Comparison of ENCODE assay signal across 8 cellular contexts in genomic region chr10:124917168-124917938, GRCh38. TPM values are rescaled to one million over a fixed set of nuclear protein-coding genes. Genes with fewer than 3 reads are reported as not detected.
DNase-seq lines count a peak whose midpoint lies in the region; ATAC-seq, FAIRE-seq and TF ChIP-seq lines count a peak whose summit lies in the region.

No MANE protein-coding gene starts in this region.

- TF ChIP-seq EP300 in HepG2 (IDR thresholded peaks at IDR 0.05; ENCODE audit: low read depth in 2 of 2, low read length in 2 of 2): no peak
- no peak for TF ChIP-seq EP300 in HepG2 (CRISPR knock-in tag; IDR thresholded peaks at IDR 0.05; ENCODE audit: borderline replicate concordance)

- peaks cover 38% of the 10 kb centered on the region for H4K20me1 ChIP-seq in HepG2 (ENCODE audit: insufficient read depth, low read length)

- under 1% methylated on average over 18 of the region's 81 CpGs for WGBS in HepG2 (ENCODE audit: low lambda C conversion rate)

- H3K27ac ChIP-seq in WERI-Rb-1: peak overlapping the region; percentile 98
- H3K27ac ChIP-seq in HepG2 (ENCODE audit: extremely low read length, insufficient read depth, low read length): peak overlapping the region; percentile 93

- DNase-seq in DMS 273 (lab: John Stamatoyannopoulos, UW; ENCODE audit: unreplicated experiment): peak; percentile 65
- DNase-seq in HuH-7 (ENCODE audit: low spot score): peak; percentile 40
- peak; percentile 47 for DNase-seq in WERI-Rb-1
- DNase-seq in choroid plexus epithelial cell (ENCODE audit: low read depth): peak; percentile 63
- peak; percentile 39 for DNase-seq in HepG2 (ENCODE audit: low spot score)
- peak; percentile 38 for DNase-seq in stimulated activated CD4-positive, alpha-beta T cell treated with anti-CD3 and anti-CD28 coated beads, Interleukin-4, amount 100 ng/mL, for 24 hours
- DNase-seq in NCI-H226: no peak

- in situ Hi-C loops in HepG2 (cut with HindIII; ENCODE audit: extremely low pct_ligation_motif_present, low pct_unique_long_range_greater_than_20kb): no loop called here

- peak overlapping the region; percentile 95 for H3K9ac ChIP-seq in HepG2 (ENCODE audit: insufficient read depth, low read depth, low read length)

- peaks cover 52% of the 10 kb centered on the region for H3K79me2 ChIP-seq in HepG2 (ENCODE audit: insufficient read depth, low read length)

- TF ChIP-seq POLR2A in HepG2 (IDR thresholded peaks at IDR 0.05; ENCODE audit: insufficient read depth in 1 of 2, low read depth in 2 of 2, low read length in 2 of 2): peak; percentile 20 to 57; a peak in 1 of 4 replicates

- H3K4me2 ChIP-seq in HepG2 (ENCODE audit: low read depth, low read length): peak overlapping the region; percentile 85

- H3K36me3 ChIP-seq in WERI-Rb-1 (peaks cover 8% of the 10 kb centered on the region), HepG2 (replicated peaks in 1 of 2; ENCODE audit: control insufficient read depth in 1 of 2, insufficient read depth in 2 of 2, low read length in 2 of 2) (0 out of 5 replicates have a peak, but pooled peaks cover 0 to under 1% of the 10 kb centered on the region in 2 experiments)

- TF ChIP-seq CTCF in WERI-Rb-1 (IDR thresholded peaks at IDR 0.05; ENCODE audit: low read depth, low read length) (no peak), choroid plexus epithelial cell (conservative IDR thresholded peaks at IDR 0.05; ENCODE audit: low read depth, low read length) (no peak), HepG2 (CRISPR knock-in tag; IDR thresholded peaks at IDR 0.05) (no peak)

- H3K9me3 ChIP-seq in WERI-Rb-1 (ENCODE audit: severe bottlenecking): no peaks in the 10 kb centered on the region
- no peaks in the 10 kb centered on the region for H3K9me3 ChIP-seq in HepG2 (ENCODE audit: low read length)

- no peaks in the 10 kb centered on the region for H3K27me3 ChIP-seq in WERI-Rb-1 (ENCODE audit: insufficient read depth, low read depth, severe bottlenecking)
- H3K27me3 ChIP-seq in HepG2 (ENCODE audit: control insufficient read depth in 1 of 2, insufficient read depth in 2 of 2, low read length in 2 of 2): no peaks in the 10 kb centered on the region; a peak in 2 of 5 replicates

- no TSS peak for BruUV-seq in HepG2 (replicated peaks; lab: Mats Ljungman, UMichigan)

- POLR2A ChIA-PET in HepG2 (lab: Yijun Ruan, JAX): interaction anchor here (0.6 to 2.3 kb wide), 5 partner anchors 8 to 126 kb away, joined by 3 to 9 read pairs (median 4); partner anchors contain the start of genes ABRAXAS2 and EEF1AKMT2

- H3K4me3 ChIP-seq in WERI-Rb-1 (ENCODE audit: low read depth, low read length) (peak overlapping the region; percentile 98), choroid plexus epithelial cell (ENCODE audit: low read depth, low read length) (peak overlapping the region; percentile 89), HepG2 (replicated peaks in 1 of 3; ENCODE audit: insufficient read depth in 1 of 3, low read depth in 2 of 3, low read length in 3 of 3) (peak overlapping the region; percentile 74 to 100 (median 92))

- CTCF ChIA-PET in HepG2 (lab: Yijun Ruan, JAX; ENCODE audit: low intra/inter-chr PET ratio, low total read pairs): no interaction called here

- ATAC-seq in GM21381 (IDR thresholded peaks at IDR 0.05; ENCODE audit: unreplicated experiment): peak; percentile 1
- peak; percentile 17 for ATAC-seq in HepG2

- TF ChIP-seq RAD21 in HepG2 (CRISPR knock-in tag; IDR thresholded peaks at IDR 0.05): no peak; the same call in 1 of the 2 replicates

- peaks cover 34% of the 10 kb centered on the region for H3K4me1 ChIP-seq in HepG2 (ENCODE audit: insufficient read depth, low read length)

- no peak overlapping the region for H2AFZ ChIP-seq in HepG2 (ENCODE audit: low read length)

- no peak for FAIRE-seq in HepG2 (lab: Jason Lieb, UNC)

- intact Hi-C loops in HepG2 (cut with micrococcal nuclease; ENCODE audit: unreplicated experiment): loop anchor here (5.0 to 10.0 kb wide), 2 partner anchors 55 to 123 kb away; partner anchors contain the start of gene EEF1AKMT2

TF ChIP-seq in HepG2, 621 proteins besides CTCF, POLR2A, EP300 and RAD21 (continues in another document):
- TF ChIP-seq CBFB (CRISPR knock-in tag; IDR thresholded peaks at IDR 0.05): 0 out of 2 replicates have a peak, but pooled peaks have one; percentile 16
- TF ChIP-seq PAX8 (CRISPR knock-in tag; IDR thresholded peaks at IDR 0.05; ENCODE audit: borderline replicate concordance): 0 out of 2 replicates have a peak, but pooled peaks have one; percentile 42
- TF ChIP-seq TCF12 (IDR thresholded peaks at IDR 0.05): no peak
- TF ChIP-seq TCF12 (CRISPR knock-in tag; IDR thresholded peaks at IDR 0.05): no peak
- no peak for TF ChIP-seq ETS1 (CRISPR knock-in tag; IDR thresholded peaks at IDR 0.05)
- TF ChIP-seq ARNT2 (CRISPR knock-in tag; IDR thresholded peaks at IDR 0.05; ENCODE audit: low read depth): 0 out of 2 replicates have a peak, but pooled peaks have one; percentile 20

RNA-seq across cellular contexts. Expression of gene ZRANB1, which starts 24.6 kb away (rescaled TPM):
- 19.6 and 20.7 TPM in 2 replicates for total RNA-seq in HepG2 (2016; rRNA removed; fragmentation: Illumina TruSeq; extraction: Trizol)
- 38.1 and 44.9 TPM in 2 replicates for total RNA-seq in HepG2 (2016; cell fraction: cytosol; rRNA removed; fragmentation: Illumina TruSeq; extraction: Trizol; ENCODE audit: low read depth)
- total RNA-seq in HepG2 (2016; cell fraction: insoluble cytoplasmic fraction; rRNA removed; fragmentation: Illumina TruSeq; extraction: Trizol): 19.4 and 21.1 TPM in 2 replicates
- total RNA-seq in HepG2 (2016; cell fraction: membrane; rRNA removed; fragmentation: Illumina TruSeq; extraction: Trizol): 26.2 and 28.8 TPM in 2 replicates
- 22.1 and 22.3 TPM in 2 replicates for total RNA-seq in HepG2 (2016; cell fraction: nucleus; rRNA removed; fragmentation: Illumina TruSeq; extraction: Trizol)
- 9.6 and 10.3 TPM in 2 replicates for polyA plus RNA-seq in HepG2 (2011; rRNA removed)
- polyA plus RNA-seq in HepG2 (2011; cell fraction: cytosol; rRNA removed): 5.2 and 8.8 TPM in 2 replicates
- polyA plus RNA-seq in HepG2 (2011; cell fraction: nucleus; rRNA removed): 4.3 and 5.7 TPM in 2 replicates
- 13.8 and 15.9 TPM in 2 replicates for polyA plus RNA-seq in HepG2 (2012)
- polyA plus RNA-seq in HepG2 (2016; cell fraction: cytosol; fragmentation: Illumina TruSeq; extraction: Trizol; ENCODE audit: low read depth): 2.2 and 2.6 TPM in 2 replicates
- polyA plus RNA-seq in HepG2 (2016; cell fraction: insoluble cytoplasmic fraction; fragmentation: Illumina TruSeq; extraction: Trizol; ENCODE audit: low read depth): 15.8 and 16.5 TPM in 2 replicates
- 7.6 and 8.4 TPM in 2 replicates for polyA plus RNA-seq in HepG2 (2016; cell fraction: membrane; fragmentation: Illumina TruSeq; extraction: Trizol; ENCODE audit: low read depth)
- polyA plus RNA-seq in HepG2 (2016; cell fraction: nucleus; fragmentation: Illumina TruSeq; extraction: Trizol; ENCODE audit: insufficient read depth, low read depth): 18.8 and 21.5 TPM in 2 replicates
- polyA minus RNA-seq in HepG2 (2011; rRNA and poly(A)+ RNA removed; ENCODE audit: low replicate concordance): 14.9 and 19.7 TPM in 2 replicates
- 15.5 and 21.6 TPM in 2 replicates for polyA minus RNA-seq in HepG2 (2011; cell fraction: cytosol; rRNA and poly(A)+ RNA removed)
- polyA minus RNA-seq in HepG2 (2011; cell fraction: nucleus; rRNA and poly(A)+ RNA removed): 30.3 and 31.8 TPM in 2 replicates
